Comparison of ENCODE assay signal across 24 cellular contexts in genomic region chr20:57315083-57315963, GRCh38. TPM values are rescaled to one million over a fixed set of nuclear protein-coding genes. Genes with fewer than 3 reads are reported as not detected.
"Had no signal": no experiment of that assay in that cellular context is flagged by ENCODE, and none has a peak within 500 bp of the region (broad histone marks: within the 10 kb centered on the region; RNA-seq: fewer than 3 reads in every experiment).

No MANE protein-coding gene starts in this region.

- H3K9me3 Mint-ChIP-seq: activated naive CD8-positive, alpha-beta T cell treated with anti-CD3 and anti-CD28 coated beads for 36 hours; endodermal cell; memory B cell; naive thymus-derived CD4-positive, alpha-beta T cell; stimulated activated effector memory CD8-positive, alpha-beta T cell treated with anti-CD3 and anti-CD28 coated beads, Interleukin-12 subunit alpha, Interleukin-12 subunit beta, amount 100 ng/mL, for 72 hours; type B pancreatic cell had no signal

- ATAC-seq: gastrocnemius medialis; heart right ventricle; naive thymus-derived CD4-positive, alpha-beta T cell; sciatic nerve; stimulated activated effector memory CD8-positive, alpha-beta T cell treated with anti-CD3 and anti-CD28 coated beads, Interleukin-12 subunit alpha, Interleukin-12 subunit beta, amount 100 ng/mL, for 72 hours had no signal

- H3K27me3 ChIP-seq: gastrocnemius medialis had no signal

- H3K4me3 ChIP-seq: gastrocnemius medialis, heart right ventricle, smooth muscle cell, stomach had no signal

- H3K36me3 ChIP-seq: gastrocnemius medialis, heart right ventricle, neutrophil, stomach had no signal

- H3K4me3 Mint-ChIP-seq: activated naive CD8-positive, alpha-beta T cell treated with anti-CD3 and anti-CD28 coated beads for 36 hours; endodermal cell; memory B cell; naive thymus-derived CD4-positive, alpha-beta T cell; stimulated activated effector memory CD8-positive, alpha-beta T cell treated with anti-CD3 and anti-CD28 coated beads, Interleukin-12 subunit alpha, Interleukin-12 subunit beta, amount 100 ng/mL, for 72 hours; type B pancreatic cell had no signal

- H3K9me3 ChIP-seq: gastrocnemius medialis, heart right ventricle, neutrophil, stomach had no signal

- DNase-seq: activated CD4-positive, alpha-beta T cell treated with anti-CD3 and anti-CD28 coated beads, Interleukin-2, amount 50 U/mL, for 48 hours; activated naive CD4-positive, alpha-beta T cell; activated naive CD8-positive, alpha-beta T cell treated with anti-CD3 and anti-CD28 coated beads for 36 hours; amniotic stem cell; caudate nucleus; endodermal cell; gastrocnemius medialis; heart right ventricle; kidney glomerular epithelial cell; naive thymus-derived CD4-positive, alpha-beta T cell; stimulated activated CD4-positive, alpha-beta T cell treated with anti-CD3 and anti-CD28 coated beads, Interleukin-4, amount 100 ng/mL, for 24 hours; stomach had no signal

- H3K36me3 Mint-ChIP-seq: activated naive CD8-positive, alpha-beta T cell treated with anti-CD3 and anti-CD28 coated beads for 36 hours; memory B cell; naive thymus-derived CD4-positive, alpha-beta T cell; stimulated activated effector memory CD8-positive, alpha-beta T cell treated with anti-CD3 and anti-CD28 coated beads, Interleukin-12 subunit alpha, Interleukin-12 subunit beta, amount 100 ng/mL, for 72 hours; type B pancreatic cell had no signal

- H3K4me1 ChIP-seq: gastrocnemius medialis, heart right ventricle, parathyroid adenoma, stomach had no signal

- H3K27me3 Mint-ChIP-seq: type B pancreatic cell had no signal

- H3K27ac Mint-ChIP-seq: activated naive CD8-positive, alpha-beta T cell treated with anti-CD3 and anti-CD28 coated beads for 36 hours; endodermal cell; memory B cell; naive thymus-derived CD4-positive, alpha-beta T cell; stimulated activated effector memory CD8-positive, alpha-beta T cell treated with anti-CD3 and anti-CD28 coated beads, Interleukin-12 subunit alpha, Interleukin-12 subunit beta, amount 100 ng/mL, for 72 hours; type B pancreatic cell had no signal

- H3K27ac ChIP-seq: epithelial cell of prostate, gastrocnemius medialis, heart right ventricle, neutrophil, parathyroid adenoma, stomach had no signal

- H3K4me1 Mint-ChIP-seq: activated naive CD8-positive, alpha-beta T cell treated with anti-CD3 and anti-CD28 coated beads for 36 hours; memory B cell had no signal

RNA-seq across cellular contexts. Expression of gene SPO11, which starts 14.3 kb away (rescaled TPM):
- total RNA-seq: activated naive CD8-positive, alpha-beta T cell treated with anti-CD3 and anti-CD28 coated beads for 36 hours; endodermal cell; gastrocnemius medialis; heart right ventricle; liver; mucosa of gallbladder; naive thymus-derived CD4-positive, alpha-beta T cell; sciatic nerve; smooth muscle cell; stomach; T-helper 2 cell treated with Interferon-gamma antibody and Interleukin-4, amounts not matched to agents 100 ng/mL and 5 ng/mL, for 36 hours; temporal lobe had no signal
- polyA plus RNA-seq: heart right ventricle; liver; naive thymus-derived CD4-positive, alpha-beta T cell; smooth muscle cell; stomach had no signal

RNA-seq across cellular contexts. Expression of gene BMP7, which starts 48.9 kb away (rescaled TPM):
- total RNA-seq: activated naive CD8-positive, alpha-beta T cell treated with anti-CD3 and anti-CD28 coated beads for 36 hours; liver; naive thymus-derived CD4-positive, alpha-beta T cell; T-helper 2 cell treated with Interferon-gamma antibody and Interleukin-4, amounts not matched to agents 100 ng/mL and 5 ng/mL, for 36 hours had no signal
- polyA plus RNA-seq: liver; naive thymus-derived CD4-positive, alpha-beta T cell had no signal
